ENCODE assay signal across 9 cellular contexts in genomic region chr4:2416564-2417195, GRCh38. TPM values are rescaled to one million over a fixed set of nuclear protein-coding genes. Genes with fewer than 3 reads are reported as not detected.
DNase-seq lines count a peak whose midpoint lies in the region; ATAC-seq, FAIRE-seq and TF ChIP-seq lines count a peak whose summit lies in the region.
"Had no signal": no experiment of that assay in that cellular context is flagged by ENCODE, and none has a peak within 500 bp of the region (broad histone marks: within the 10 kb centered on the region; RNA-seq: fewer than 3 reads in every experiment).

No MANE protein-coding gene starts in this region.

- intact Hi-C loops in PC-3 (cut with micrococcal nuclease) (loop anchor here (5.0 to 10.0 kb wide), 2 partner anchors 48 to 154 kb away; partner anchors contain the start of genes MXD4 and RNF4), upper lobe of right lung (cut with DNase I) (no loop called here)

- no peak overlapping the region for H2BK15ac ChIP-seq in mesendoderm (replicated peaks; ENCODE audit: low read depth)

- no peak overlapping the region for H2AK5ac ChIP-seq in mesendoderm (ENCODE audit: low read length)

- CTCF ChIA-PET in PC-3 (lab: Charles Lee) = no interaction called here

- no peaks in the 10 kb centered on the region for H3K9me3 Mint-ChIP-seq in chondrocyte (ENCODE audit: low read depth)

- H2AFZ ChIP-seq in PC-3 (ENCODE audit: low read length) = no peak overlapping the region

- DNase-seq in AG08396 (ENCODE audit: low spot score) (peak; percentile 44), PC-3 (no peak), chondrocyte (ENCODE audit: low spot score) (no peak), mesendoderm (peak; percentile 80), upper lobe of right lung (peak; percentile 72), urothelium cell line (ENCODE audit: low spot score) (no peak)

- H4K5ac ChIP-seq in mesendoderm (ENCODE audit: low read length) = no peak overlapping the region

- no peak overlapping the region for H2BK5ac ChIP-seq in mesendoderm (ENCODE audit: low read length)

- WGBS in mesendoderm (ENCODE audit: extremely low coverage, insufficient coverage, low lambda C conversion rate) = no CpG with 5 or more reads among the region's 53 CpGs

- no peak for FAIRE-seq in urothelium cell line (lab: Jason Lieb, UNC)

- ATAC-seq in PC-3 (no peak), upper lobe of right lung (no peak), HG02981 (IDR thresholded peaks at IDR 0.05; ENCODE audit: unreplicated experiment) (no peak), HG03342 (IDR thresholded peaks at IDR 0.05; ENCODE audit: unreplicated experiment) (no peak)

- H3K4me1 ChIP-seq in PC-3 (ENCODE audit: insufficient read depth, low read length) = peaks cover 28% of the 10 kb centered on the region
- peaks cover 10% of the 10 kb centered on the region for H3K4me1 ChIP-seq in mesendoderm (ENCODE audit: control insufficient read depth, low read depth, low read length)
- H3K4me1 ChIP-seq in upper lobe of right lung = peaks cover 34% of the 10 kb centered on the region

- H3K36me3 Mint-ChIP-seq in chondrocyte (ENCODE audit: low read depth) = peaks cover 3% of the 10 kb centered on the region

- H3K9ac ChIP-seq in PC-3 (ENCODE audit: low read length) (no peak overlapping the region), mesendoderm (ENCODE audit: low read length) (peak overlapping the region; percentile 62)

- TF ChIP-seq CTCF in PC-3 (conservative IDR thresholded peaks at IDR 0.05; ENCODE audit: low read depth, low read length) (no peak), chondrocyte (IDR thresholded peaks at IDR 0.05) (no peak), upper lobe of right lung (IDR thresholded peaks at IDR 0.05) (no peak)

- BruUV-seq in PC-3 (replicated peaks; lab: Mats Ljungman, UMichigan) = no TSS peak

- no peaks in the 10 kb centered on the region for H3F3A ChIP-seq in PC-3 (ENCODE audit: low read length, unreplicated experiment)

- H3K79me2 ChIP-seq in PC-3 (ENCODE audit: low read length) (peaks cover 6% of the 10 kb centered on the region), mesendoderm (ENCODE audit: control insufficient read depth, insufficient read depth, low read length) (no peaks in the 10 kb centered on the region)

- H4K8ac ChIP-seq in mesendoderm (ENCODE audit: low read depth, low read length) = no peak overlapping the region

- no peak overlapping the region for H3K27ac Mint-ChIP-seq in chondrocyte (ENCODE audit: unreplicated experiment)

- H3K4me1 Mint-ChIP-seq in chondrocyte (ENCODE audit: low read depth) = peaks cover 40% of the 10 kb centered on the region

- H3K4me2 ChIP-seq in PC-3 (ENCODE audit: low read length) (peak overlapping the region; percentile 75), mesendoderm (ENCODE audit: low read length) (peak overlapping the region; percentile 97)

- H4K20me1 ChIP-seq in PC-3 (ENCODE audit: low read length) = no peaks in the 10 kb centered on the region

- H3K27ac ChIP-seq in PC-3 (ENCODE audit: low read length) = no peak overlapping the region
- H3K27ac ChIP-seq in mesendoderm (ENCODE audit: low read depth, low read length) = no peak overlapping the region
- H3K27ac ChIP-seq in upper lobe of right lung = peak overlapping the region; percentile 60

- H3K36me3 ChIP-seq in PC-3 (ENCODE audit: low read depth, low read length) (no peaks in the 10 kb centered on the region), mesendoderm (ENCODE audit: control insufficient read depth, insufficient read depth, low read length) (no peaks in the 10 kb centered on the region), upper lobe of right lung (no peaks in the 10 kb centered on the region)

- no peak overlapping the region for H2BK120ac ChIP-seq in mesendoderm (ENCODE audit: low read depth, low read length)

- H3K27me3 Mint-ChIP-seq in chondrocyte (ENCODE audit: low read depth) = peaks cover 32% of the 10 kb centered on the region

- H3K4ac ChIP-seq in mesendoderm (ENCODE audit: low read depth, low read length) = no peak overlapping the region

- no peaks in the 10 kb centered on the region for H3K9me3 ChIP-seq in PC-3 (ENCODE audit: low read length)
- no peaks in the 10 kb centered on the region for H3K9me3 ChIP-seq in upper lobe of right lung

- no peak overlapping the region for H3K23ac ChIP-seq in mesendoderm (ENCODE audit: low read length)

- no peak overlapping the region for H3K18ac ChIP-seq in mesendoderm (ENCODE audit: low read length)

- H3K4me3 ChIP-seq in PC-3 (ENCODE audit: low read length) = peak overlapping the region; percentile 71
- H3K4me3 ChIP-seq in mesendoderm (ENCODE audit: low read length) = peak overlapping the region; percentile 41
- H3K4me3 ChIP-seq in upper lobe of right lung = peak overlapping the region; percentile 61

- H3K79me1 ChIP-seq in mesendoderm (ENCODE audit: low read length) = no peaks in the 10 kb centered on the region

- no peaks in the 10 kb centered on the region for H3K9me2 ChIP-seq in PC-3 (replicated peaks; ENCODE audit: low read length)

- peak overlapping the region; percentile 88 for H3K56ac ChIP-seq in mesendoderm (ENCODE audit: low read length)

- POLR2A ChIA-PET in PC-3 (lab: Charles Lee; ENCODE audit: unreplicated experiment) = no interaction called here

- H3K27me3 ChIP-seq in PC-3 (ENCODE audit: low read length) (peaks cover 4% of the 10 kb centered on the region), mesendoderm (ENCODE audit: insufficient read depth, low read length, poor library complexity) (peaks cover 37% of the 10 kb centered on the region), upper lobe of right lung (peaks cover 8% of the 10 kb centered on the region)

- peak overlapping the region; percentile 58 for H3K4me3 Mint-ChIP-seq in chondrocyte (ENCODE audit: unreplicated experiment)

RNA-seq across cellular contexts. Expression of gene ZFYVE28, which starts 1.8 kb away (rescaled TPM):
- total RNA-seq in PC-3 (2014; rRNA removed) (6.3 and 8.0 TPM in 2 replicates), chondrocyte (1.3 to 3.3 TPM (median 2.8 TPM) in 3 replicates), upper lobe of right lung (16.6 TPM)
- polyA plus RNA-seq in mesendoderm (2013, experiment 1 of 2) = 1.5 TPM
- polyA plus RNA-seq in mesendoderm (2013, experiment 2 of 2) = 1.4 TPM

RNA-seq across cellular contexts. Expression of gene CFAP99, which starts 2.1 kb away (rescaled TPM):
- total RNA-seq in PC-3 (2014; rRNA removed) = 1.3 TPM in 1 of 2 replicates, not detected in the other
- not detected in 3 replicates for total RNA-seq in chondrocyte
- polyA plus RNA-seq in mesendoderm (2013, experiment 1 of 2) = 0.11 TPM
- 0.13 TPM for polyA plus RNA-seq in mesendoderm (2013, experiment 2 of 2)
- not detected for total RNA-seq in upper lobe of right lung
- total RNA-seq: activated CD8-positive, alpha-beta memory T cell treated with anti-CD3 and anti-CD28 coated beads for 36 hours had no signal

RNA-seq across cellular contexts. Expression of gene RNF4, which starts 52.2 kb away (rescaled TPM):
- total RNA-seq in PC-3 (2014; rRNA removed) (27.4 and 30.4 TPM in 2 replicates), chondrocyte (53.6 to 56.3 TPM (median 54.0 TPM) in 3 replicates), upper lobe of right lung (41.0 TPM)
- 57.6 TPM for polyA plus RNA-seq in mesendoderm (2013, experiment 1 of 2)
- polyA plus RNA-seq in mesendoderm (2013, experiment 2 of 2) = 56.5 TPM

Comparison
In these comparisons a context has a peak if more than half of its experiments do, and no peak if none do; other contexts are left out.
1. DNase-seq: peak in AG08396 (single experiment), mesendoderm (single experiment) and upper lobe of right lung (single experiment); none in PC-3 (single experiment), chondrocyte (single experiment) and urothelium cell line (single experiment).
2. Peak in every context shown above with its lines, with median percentiles within 50 percentile points of each other: H3K4me3 ChIP-seq.